ENCODE assay signal across 14 cellular contexts in the genomic region with DNA sequence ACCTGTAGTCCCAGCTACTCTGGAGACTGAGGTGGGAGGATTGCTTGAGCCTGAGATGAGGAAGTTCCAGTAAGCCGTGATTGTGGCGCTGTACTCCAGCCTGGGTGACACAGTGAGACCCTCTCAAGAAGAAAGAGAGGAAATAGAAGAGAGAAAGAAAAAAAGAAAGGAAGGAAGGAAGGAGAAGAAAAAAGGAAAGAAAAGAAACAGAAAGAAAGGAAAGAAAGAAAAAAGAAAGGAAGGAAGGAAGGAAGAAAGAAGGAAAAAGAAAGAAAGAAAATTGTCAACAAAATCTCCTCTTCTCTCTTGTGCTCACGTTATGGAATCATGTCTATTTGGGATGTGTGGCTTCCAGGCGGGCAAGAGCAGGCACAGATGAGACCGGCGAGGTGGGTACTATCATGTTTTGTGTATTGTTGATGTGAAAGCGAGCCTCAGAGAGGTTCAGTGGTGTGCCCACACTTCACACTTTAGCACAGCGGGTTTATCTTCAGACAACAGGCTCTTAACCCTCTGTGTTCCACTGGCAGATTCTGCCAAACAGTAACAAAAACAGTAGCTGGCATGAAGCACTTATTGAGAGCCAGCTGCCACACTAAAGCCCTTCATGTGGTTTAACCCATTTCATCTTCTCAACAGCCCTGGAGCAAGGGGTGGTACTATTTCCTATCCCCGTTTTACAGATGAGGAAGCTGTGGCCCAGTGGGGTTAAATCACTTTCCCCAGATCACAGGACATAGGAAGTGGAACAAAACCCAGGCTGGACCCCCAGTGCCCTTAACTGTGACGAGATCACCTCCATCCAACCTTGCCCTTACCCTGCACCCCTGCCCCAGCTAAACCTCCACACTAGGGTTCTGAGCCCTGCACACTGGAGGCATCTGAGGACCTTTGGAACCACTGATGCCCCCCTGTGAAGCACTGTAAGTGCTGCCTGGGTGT.
DNase-seq lines count a peak whose midpoint lies in the region; ATAC-seq and TF ChIP-seq lines count a peak whose summit lies in the region.
"Had no signal": no experiment of that assay in that cellular context is flagged by ENCODE, and none has a peak within 500 bp of the region (broad histone marks: within the 10 kb centered on the region; RNA-seq: fewer than 3 reads in every experiment).

No MANE protein-coding gene starts in this region.

- H3K36me3 ChIP-seq in naive thymus-derived CD4-positive, alpha-beta T cell (ENCODE audit: control insufficient read depth in 2 of 3, insufficient read depth in 3 of 3, low read length in 3 of 3) = no peaks in the 10 kb centered on the region
- no peaks in the 10 kb centered on the region for H3K36me3 ChIP-seq in right atrium auricular region
- H3K36me3 ChIP-seq: tibial nerve had no signal

- H3K4me1 Mint-ChIP-seq in naive thymus-derived CD4-positive, alpha-beta T cell = peaks cover 18 to 34% (median 24%) of the 10 kb centered on the region in 7 donors

- peak overlapping the region in 8 of 9 donors; percentile 22 to 92 (median 79) for H3K27ac Mint-ChIP-seq in naive thymus-derived CD4-positive, alpha-beta T cell

- no peaks in the 10 kb centered on the region for H3K36me3 Mint-ChIP-seq in naive thymus-derived CD4-positive, alpha-beta T cell

- intact Hi-C loops in naive thymus-derived CD4-positive, alpha-beta T cell (cut with micrococcal nuclease) = no loop called here

- no peak overlapping the region for H3K4me3 ChIP-seq in naive thymus-derived CD4-positive, alpha-beta T cell (ENCODE audit: low read length)
- H3K4me3 ChIP-seq in right atrium auricular region = no peak overlapping the region
- H3K4me3 ChIP-seq: tibial nerve had no signal

- H3K4me1 ChIP-seq in naive thymus-derived CD4-positive, alpha-beta T cell (ENCODE audit: control insufficient read depth in 2 of 2, insufficient read depth in 2 of 2, low read length in 2 of 2) = peaks cover 20 to 31% of the 10 kb centered on the region in 2 donors
- no peaks in the 10 kb centered on the region for H3K4me1 ChIP-seq in right atrium auricular region
- H3K4me1 ChIP-seq: tibial nerve had no signal

- DNase-seq in DMS 273 (lab: John Stamatoyannopoulos, UW; ENCODE audit: unreplicated experiment) (peak; percentile 39), DMS 273 treated with DMSO at 0.1 percent for 48 hours (lab: John Stamatoyannopoulos, UW) (no peak), NCI-H1092 (lab: John Stamatoyannopoulos, UW) (peak; percentile 51), RPMI7951 (ENCODE audit: low read depth) (peak; percentile 38), SKM-1 treated with dmso at 0.1 percent for 144 hours (lab: John Stamatoyannopoulos, UW; ENCODE audit: unreplicated experiment) (no peak), right atrium auricular region (ENCODE audit: low spot score) (no peak)
- peak in 6 of 9 donors; percentile 40 to 70 (median 53) for DNase-seq in naive thymus-derived CD4-positive, alpha-beta T cell
- DNase-seq: activated CD4-positive, CD25-positive, alpha-beta regulatory T cell treated with anti-CD3 and anti-CD28 coated beads, Interleukin-2, amount 50 U/mL, for 72 hours; foreskin fibroblast; Karpas-422; NCI-H82 had no signal

- H3K27me3 ChIP-seq in naive thymus-derived CD4-positive, alpha-beta T cell (ENCODE audit: control insufficient read depth in 2 of 2, insufficient read depth in 2 of 2, low read length in 2 of 2) = no peaks in the 10 kb centered on the region
- H3K27me3 ChIP-seq in right atrium auricular region = no peaks in the 10 kb centered on the region

- H3K9me3 ChIP-seq in naive thymus-derived CD4-positive, alpha-beta T cell (ENCODE audit: control insufficient read depth in 2 of 3, low read length in 3 of 3) = no peaks in the 10 kb centered on the region
- H3K9me3 ChIP-seq in right atrium auricular region = no peaks in the 10 kb centered on the region
- H3K9me3 ChIP-seq: tibial nerve had no signal

- no peak for TF ChIP-seq CTCF in right atrium auricular region (IDR thresholded peaks at IDR 0.05)

- POLR2A ChIA-PET in naive thymus-derived CD4-positive, alpha-beta T cell (lab: Charles Lee) = interaction anchor here (0.6 to 1.4 kb wide), 4 partner anchors 11 to 732 kb away, joined by 3 to 5 read pairs (median 4); no protein-coding TSS in a partner anchor

- peaks cover 0 to 42% (median 0%) of the 10 kb centered on the region in 5 donors for H3K27me3 Mint-ChIP-seq in naive thymus-derived CD4-positive, alpha-beta T cell

- CTCF ChIA-PET in naive thymus-derived CD4-positive, alpha-beta T cell (lab: Charles Lee) = interaction anchor here (0.7 to 1.2 kb wide), 5 partner anchors 8 to 405 kb away, joined by 3 to 5 read pairs (median 3); no protein-coding TSS in a partner anchor

- no peaks in the 10 kb centered on the region for H3K9me3 Mint-ChIP-seq in naive thymus-derived CD4-positive, alpha-beta T cell

- H3K4me3 Mint-ChIP-seq in naive thymus-derived CD4-positive, alpha-beta T cell = peak overlapping the region; percentile 36 to 91 (median 84)

- ATAC-seq in naive thymus-derived CD4-positive, alpha-beta T cell = peak; percentile 75
- ATAC-seq in GM21786 (IDR thresholded peaks at IDR 0.05; ENCODE audit: unreplicated experiment) = no peak

- no peak overlapping the region for H3K27ac ChIP-seq in naive thymus-derived CD4-positive, alpha-beta T cell (ENCODE audit: low read depth, low read length)
- no peak overlapping the region for H3K27ac ChIP-seq in right atrium auricular region
- H3K27ac ChIP-seq: 22Rv1, tibial nerve had no signal

Comparison
In these comparisons a context has a peak if more than half of its experiments do, and no peak if none do; other contexts are left out.
1. DNase-seq: peak in DMS 273 (single experiment), NCI-H1092 (single experiment), RPMI7951 (single experiment) and naive thymus-derived CD4-positive, alpha-beta T cell (6 of 9); none in DMS 273 treated with DMSO at 0.1 percent for 48 hours (single experiment), SKM-1 treated with dmso at 0.1 percent for 144 hours (single experiment) and right atrium auricular region (single experiment).